1 cellular context compared by ENCODE assay signal in the genomic region with DNA sequence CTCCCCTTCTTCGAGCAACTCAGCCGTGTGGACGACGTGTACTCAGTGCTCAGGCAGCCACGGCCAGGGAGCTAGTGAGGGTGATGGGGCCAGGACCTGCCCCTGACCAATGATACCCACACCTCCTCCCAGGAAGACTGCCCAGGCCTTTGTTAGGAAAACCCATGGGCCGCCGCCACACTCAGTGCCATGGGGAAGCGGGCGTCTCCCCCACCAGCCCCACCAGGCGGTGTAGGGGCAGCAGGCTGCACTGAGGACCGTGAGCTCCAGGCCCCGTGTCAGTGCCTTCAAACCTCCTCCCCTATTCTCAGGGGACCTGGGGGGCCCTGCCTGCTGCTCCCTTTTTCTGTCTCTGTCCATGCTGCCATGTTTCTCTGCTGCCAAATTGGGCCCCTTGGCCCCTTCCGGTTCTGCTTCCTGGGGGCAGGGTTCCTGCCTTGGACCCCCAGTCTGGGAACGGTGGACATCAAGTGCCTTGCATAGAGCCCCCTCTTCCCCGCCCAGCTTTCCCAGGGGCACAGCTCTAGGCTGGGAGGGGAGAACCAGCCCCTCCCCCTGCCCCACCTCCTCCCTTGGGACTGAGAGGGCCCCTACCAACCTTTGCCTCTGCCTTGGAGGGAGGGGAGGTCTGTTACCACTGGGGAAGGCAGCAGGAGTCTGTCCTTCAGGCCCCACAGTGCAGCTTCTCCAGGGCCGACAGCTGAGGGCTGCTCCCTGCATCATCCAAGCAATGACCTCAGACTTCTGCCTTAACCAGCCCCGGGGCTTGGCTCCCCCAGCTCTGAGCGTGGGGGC.
TF ChIP-seq lines count a peak whose summit lies in the region.

No MANE protein-coding gene starts in this region.

TF ChIP-seq in HEK293, 187 proteins besides CTCF, POLR2A, EP300 and RAD21 (continued from another document):
- TF ChIP-seq KLF1 (tag by site-specific recombination; IDR thresholded peaks at IDR 0.05) = peak; percentile 31; the same call in 1 of the 2 replicates
- TF ChIP-seq RBAK (tag by site-specific recombination; IDR thresholded peaks at IDR 0.05) = no peak
- TF ChIP-seq ZNF19 (tag by site-specific recombination; IDR thresholded peaks at IDR 0.05; ENCODE audit: low read depth) = no peak
- peak; percentile 35; the same call in 1 of the 2 replicates for TF ChIP-seq GLIS2 (tag by site-specific recombination; IDR thresholded peaks at IDR 0.05)
- peak; percentile 14; the same call in 1 of the 2 replicates for TF ChIP-seq GLIS1 (tag by site-specific recombination; IDR thresholded peaks at IDR 0.05)
- TF ChIP-seq, protein P1, sequence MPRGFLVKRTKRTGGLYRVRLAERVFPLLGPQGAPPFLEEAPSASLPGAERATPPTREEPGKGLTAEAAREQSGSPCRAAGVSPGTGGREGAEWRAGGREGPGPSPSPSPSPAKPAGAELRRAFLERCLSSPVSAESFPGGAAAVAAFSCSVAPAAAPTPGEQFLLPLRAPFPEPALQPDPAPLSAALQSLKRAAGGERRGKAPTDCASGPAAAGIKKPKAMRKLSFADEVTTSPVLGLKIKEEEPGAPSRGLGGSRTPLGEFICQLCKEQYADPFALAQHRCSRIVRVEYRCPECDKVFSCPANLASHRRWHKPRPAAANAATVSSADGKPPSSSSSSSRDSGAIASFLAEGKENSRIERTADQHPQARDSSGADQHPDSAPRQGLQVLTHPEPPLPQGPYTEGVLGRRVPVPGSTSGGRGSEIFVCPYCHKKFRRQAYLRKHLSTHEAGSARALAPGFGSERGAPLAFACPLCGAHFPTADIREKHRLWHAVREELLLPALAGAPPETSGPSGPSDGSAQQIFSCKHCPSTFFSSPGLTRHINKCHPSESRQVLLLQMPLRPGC (tag by site-specific recombination; IDR thresholded peaks at IDR 0.05) = no peak
- TF ChIP-seq, protein P2, sequence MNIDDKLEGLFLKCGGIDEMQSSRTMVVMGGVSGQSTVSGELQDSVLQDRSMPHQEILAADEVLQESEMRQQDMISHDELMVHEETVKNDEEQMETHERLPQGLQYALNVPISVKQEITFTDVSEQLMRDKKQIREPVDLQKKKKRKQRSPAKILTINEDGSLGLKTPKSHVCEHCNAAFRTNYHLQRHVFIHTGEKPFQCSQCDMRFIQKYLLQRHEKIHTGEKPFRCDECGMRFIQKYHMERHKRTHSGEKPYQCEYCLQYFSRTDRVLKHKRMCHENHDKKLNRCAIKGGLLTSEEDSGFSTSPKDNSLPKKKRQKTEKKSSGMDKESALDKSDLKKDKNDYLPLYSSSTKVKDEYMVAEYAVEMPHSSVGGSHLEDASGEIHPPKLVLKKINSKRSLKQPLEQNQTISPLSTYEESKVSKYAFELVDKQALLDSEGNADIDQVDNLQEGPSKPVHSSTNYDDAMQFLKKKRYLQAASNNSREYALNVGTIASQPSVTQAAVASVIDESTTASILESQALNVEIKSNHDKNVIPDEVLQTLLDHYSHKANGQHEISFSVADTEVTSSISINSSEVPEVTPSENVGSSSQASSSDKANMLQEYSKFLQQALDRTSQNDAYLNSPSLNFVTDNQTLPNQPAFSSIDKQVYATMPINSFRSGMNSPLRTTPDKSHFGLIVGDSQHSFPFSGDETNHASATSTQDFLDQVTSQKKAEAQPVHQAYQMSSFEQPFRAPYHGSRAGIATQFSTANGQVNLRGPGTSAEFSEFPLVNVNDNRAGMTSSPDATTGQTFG (tag by site-specific recombination; IDR thresholded peaks at IDR 0.05; ENCODE audit: borderline replicate concordance) = no peak
- no peak for TF ChIP-seq ZNF518A (tag by site-specific recombination; conservative IDR thresholded peaks at IDR 0.05; ENCODE audit: low read depth)
- TF ChIP-seq, protein P3, sequence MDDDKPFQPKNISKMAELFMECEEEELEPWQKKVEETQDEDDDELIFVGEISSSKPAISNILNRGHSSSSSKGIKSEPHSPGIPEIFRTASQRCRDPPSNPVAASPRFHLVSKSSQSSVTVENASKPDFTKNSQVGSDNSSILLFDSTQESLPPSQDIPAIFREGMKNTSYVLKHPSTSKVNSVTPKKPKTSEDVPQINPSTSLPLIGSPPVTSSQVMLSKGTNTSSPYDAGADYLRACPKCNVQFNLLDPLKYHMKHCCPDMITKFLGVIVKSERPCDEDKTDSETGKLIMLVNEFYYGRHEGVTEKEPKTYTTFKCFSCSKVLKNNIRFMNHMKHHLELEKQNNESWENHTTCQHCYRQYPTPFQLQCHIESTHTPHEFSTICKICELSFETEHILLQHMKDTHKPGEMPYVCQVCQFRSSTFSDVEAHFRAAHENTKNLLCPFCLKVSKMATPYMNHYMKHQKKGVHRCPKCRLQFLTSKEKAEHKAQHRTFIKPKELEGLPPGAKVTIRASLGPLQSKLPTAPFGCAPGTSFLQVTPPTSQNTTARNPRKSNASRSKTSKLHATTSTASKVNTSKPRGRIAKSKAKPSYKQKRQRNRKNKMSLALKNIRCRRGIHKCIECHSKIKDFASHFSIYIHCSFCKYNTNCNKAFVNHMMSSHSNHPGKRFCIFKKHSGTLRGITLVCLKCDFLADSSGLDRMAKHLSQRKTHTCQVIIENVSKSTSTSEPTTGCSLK (tag by site-specific recombination; IDR thresholded peaks at IDR 0.05) = no peak
- TF ChIP-seq ZFP69B (tag by site-specific recombination; IDR thresholded peaks at IDR 0.05) = no peak
